9 cellular contexts compared by ENCODE assay signal in the genomic region with DNA sequence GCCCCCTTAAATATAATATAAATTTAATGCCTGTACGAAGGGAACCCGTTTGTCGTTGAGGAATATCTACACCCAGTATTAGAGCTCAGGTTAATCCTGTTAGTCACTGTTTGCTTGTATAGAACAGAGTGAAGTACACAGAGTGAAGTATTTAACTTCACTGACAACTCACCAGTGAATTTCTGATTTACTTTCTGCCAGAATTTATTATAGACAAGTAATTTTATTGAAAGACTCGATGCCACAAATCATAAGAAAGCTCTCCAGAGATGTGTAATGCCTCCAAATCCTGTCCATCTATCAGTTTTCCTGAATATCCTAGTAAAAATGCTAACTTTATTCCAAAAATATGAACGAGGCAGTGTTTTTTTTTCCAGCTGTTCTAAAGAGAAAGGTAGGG. TPM values are rescaled to one million over a fixed set of nuclear protein-coding genes. Genes with fewer than 3 reads are reported as not detected.
DNase-seq lines count a peak whose midpoint lies in the region; ATAC-seq, FAIRE-seq and TF ChIP-seq lines count a peak whose summit lies in the region.
"Had no signal": no experiment of that assay in that cellular context is flagged by ENCODE, and none has a peak within 500 bp of the region (broad histone marks: within the 10 kb centered on the region; RNA-seq: fewer than 3 reads in every experiment).

No MANE protein-coding gene starts in this region.

- in situ Hi-C loops in HepG2 (cut with HindIII; ENCODE audit: extremely low pct_ligation_motif_present, low pct_unique_long_range_greater_than_20kb), result no loop called here

- H4K20me1 ChIP-seq in HepG2 (ENCODE audit: insufficient read depth, low read length), result peaks cover 9% of the 10 kb centered on the region

- peaks cover 53% of the 10 kb centered on the region for H3K79me2 ChIP-seq in HepG2 (ENCODE audit: insufficient read depth, low read length)

- WGBS in HepG2 (ENCODE audit: low lambda C conversion rate), result 34% methylated on average over 5 of the region's 5 CpGs

- H3K9me3 ChIP-seq in HUES48 (ENCODE audit: control insufficient read depth, insufficient read depth, low read length) (no peaks in the 10 kb centered on the region), HepG2 (ENCODE audit: low read length) (no peaks in the 10 kb centered on the region)

- H3K27me3 Mint-ChIP-seq in MCF 10A (ENCODE audit: insufficient read depth, unreplicated experiment), result no peaks in the 10 kb centered on the region

- intact Hi-C loops in MCF 10A (cut with micrococcal nuclease), result loop anchor here (5.0 kb wide), 1 partner anchor 59 kb away; no protein-coding TSS in a partner anchor
- intact Hi-C loops in HepG2 (cut with micrococcal nuclease; ENCODE audit: unreplicated experiment), result loop anchor here (5.0 to 10.0 kb wide), 5 partner anchors 39 to 176 kb away; a partner anchor contains a TSS

- TF ChIP-seq EP300 in HepG2 (IDR thresholded peaks at IDR 0.05; ENCODE audit: low read depth in 2 of 2, low read length in 2 of 2), result no peak
- TF ChIP-seq EP300 in HepG2 (CRISPR knock-in tag; IDR thresholded peaks at IDR 0.05; ENCODE audit: borderline replicate concordance), result no peak

- no peak for DNase-seq in MCF 10A (ENCODE audit: unreplicated experiment)
- DNase-seq in HepG2 (ENCODE audit: low spot score), result no peak
- DNase-seq in substantia nigra (lab: John Stamatoyannopoulos, UW), result no peak
- DNase-seq in OCI-M2 (lab: John Stamatoyannopoulos, UW; ENCODE audit: unreplicated experiment), result no peak
- DNase-seq in NCI-H1436 (lab: John Stamatoyannopoulos, UW), result no peak
- no peak for DNase-seq in LoVo (ENCODE audit: low spot score)
- DNase-seq in left lobe of liver (ENCODE audit: low spot score), result no peak

- no peak for FAIRE-seq in HepG2 (lab: Jason Lieb, UNC)
- FAIRE-seq: H54 had no signal

- no peaks in the 10 kb centered on the region for H3K36me3 ChIP-seq in HUES48 (ENCODE audit: control insufficient read depth, insufficient read depth, low read length)
- H3K36me3 ChIP-seq in HepG2 (replicated peaks in 1 of 2; ENCODE audit: control insufficient read depth in 1 of 2, insufficient read depth in 2 of 2, low read length in 2 of 2), result peaks cover 0 to 1% of the 10 kb centered on the region in 2 experiments; a peak in 1 of 5 replicates

- H3K4me2 ChIP-seq in HepG2 (ENCODE audit: low read depth, low read length), result peak overlapping the region; percentile 90

- H3K27me3 ChIP-seq in HUES48 (ENCODE audit: control insufficient read depth, insufficient read depth, low read length) (no peaks in the 10 kb centered on the region), HepG2 (ENCODE audit: control insufficient read depth in 1 of 2, insufficient read depth in 2 of 2, low read length in 2 of 2) (no peaks in the 10 kb centered on the region)

- no peak overlapping the region for H3K27ac ChIP-seq in HUES48 (ENCODE audit: low read depth, low read length)
- peak overlapping the region; percentile 88 for H3K27ac ChIP-seq in HepG2 (ENCODE audit: extremely low read length, insufficient read depth, low read length)
- H3K27ac ChIP-seq in substantia nigra (ENCODE audit: low read depth, low read length, poor library complexity, severe bottlenecking), result peak overlapping the region; percentile 49

- peak overlapping the region; percentile 84 for H3K4me3 Mint-ChIP-seq in MCF 10A (ENCODE audit: unreplicated experiment)

- no TSS peak for BruUV-seq in MCF 10A (replicated peaks; lab: Mats Ljungman, UMichigan)
- no TSS peak for BruUV-seq in HepG2 (replicated peaks; lab: Mats Ljungman, UMichigan)

- no peak for TF ChIP-seq RAD21 in HepG2 (CRISPR knock-in tag; IDR thresholded peaks at IDR 0.05)

- no peak for TF ChIP-seq POLR2A in HepG2 (IDR thresholded peaks at IDR 0.05; ENCODE audit: insufficient read depth in 1 of 2, low read depth in 2 of 2, low read length in 2 of 2)

- no peak overlapping the region for H2AFZ ChIP-seq in HepG2 (ENCODE audit: low read length)

- H3K4me1 Mint-ChIP-seq in MCF 10A (ENCODE audit: insufficient read depth, unreplicated experiment), result peaks cover 22% of the 10 kb centered on the region

- CTCF ChIA-PET in MCF 10A (lab: Yijun Ruan, JAX), result interaction anchor here (0.5 to 2.2 kb wide), 8 partner anchors 12 to 139 kb away, joined by 3 to 7 read pairs (median 4); no protein-coding TSS in a partner anchor
- CTCF ChIA-PET in HepG2 (lab: Yijun Ruan, JAX; ENCODE audit: low intra/inter-chr PET ratio, low total read pairs), result no interaction called here

- POLR2A ChIA-PET in MCF 10A (lab: Yijun Ruan, JAX) (interaction anchor here (0.9 to 6.0 kb wide), 10 partner anchors 8 to 177 kb away, joined by 3 to 66 read pairs (median 7); no protein-coding TSS in a partner anchor), HepG2 (lab: Yijun Ruan, JAX) (interaction anchor here (1.0 to 2.2 kb wide), 5 partner anchors 46 to 176 kb away, joined by 4 to 14 read pairs (median 8); a partner anchor contains a TSS)

- ATAC-seq in HepG2 (no peak), left lobe of liver (no peak)

- peaks cover 5% of the 10 kb centered on the region for H3K4me1 ChIP-seq in HUES48 (ENCODE audit: control insufficient read depth, insufficient read depth, low read length)
- peaks cover 27% of the 10 kb centered on the region for H3K4me1 ChIP-seq in HepG2 (ENCODE audit: insufficient read depth, low read length)

- H3K36me3 Mint-ChIP-seq in MCF 10A (ENCODE audit: insufficient read depth, unreplicated experiment), result peaks cover 6% of the 10 kb centered on the region

- no peak overlapping the region for H3K9ac ChIP-seq in HUES48 (ENCODE audit: low read depth, low read length)
- H3K9ac ChIP-seq in HepG2 (ENCODE audit: insufficient read depth, low read depth, low read length), result peak overlapping the region; percentile 53; the same call in 1 of the 2 replicates

- H3K9me3 Mint-ChIP-seq in MCF 10A (ENCODE audit: unreplicated experiment), result no peaks in the 10 kb centered on the region

- H3K4me3 ChIP-seq in HUES48 (ENCODE audit: low read depth, low read length) (peak overlapping the region; percentile 94), HepG2 (replicated peaks in 1 of 3; ENCODE audit: insufficient read depth in 1 of 3, low read depth in 2 of 3, low read length in 3 of 3) (peak overlapping the region; percentile 86 to 99 (median 89); a peak in 5 of 6 replicates)

- TF ChIP-seq CTCF in MCF 10A (IDR thresholded peaks at IDR 0.05; ENCODE audit: unreplicated experiment), result no peak
- TF ChIP-seq CTCF in HepG2 (CRISPR knock-in tag; IDR thresholded peaks at IDR 0.05), result no peak

- H3K27ac Mint-ChIP-seq in MCF 10A (ENCODE audit: low read depth, unreplicated experiment), result no peak overlapping the region

TF ChIP-seq in HepG2, 621 proteins besides CTCF, POLR2A, EP300 and RAD21 (continues in another document):
- TF ChIP-seq KDM6A (CRISPR knock-in tag; IDR thresholded peaks at IDR 0.05; ENCODE audit: low read depth) (no peak), HOXA5 (CRISPR knock-in tag; IDR thresholded peaks at IDR 0.05) (no peak), ZBTB42 (CRISPR knock-in tag; IDR thresholded peaks at IDR 0.05) (no peak), SMAD3 (CRISPR knock-in tag; IDR thresholded peaks at IDR 0.05) (no peak), ZNF652 (CRISPR knock-in tag; IDR thresholded peaks at IDR 0.05; ENCODE audit: borderline replicate concordance, low read depth) (no peak), ZFP36 (IDR thresholded peaks at IDR 0.05; ENCODE audit: borderline replicate concordance, low read depth, low read length, partially characterized antibody) (no peak)
- TF ChIP-seq, protein P1, sequence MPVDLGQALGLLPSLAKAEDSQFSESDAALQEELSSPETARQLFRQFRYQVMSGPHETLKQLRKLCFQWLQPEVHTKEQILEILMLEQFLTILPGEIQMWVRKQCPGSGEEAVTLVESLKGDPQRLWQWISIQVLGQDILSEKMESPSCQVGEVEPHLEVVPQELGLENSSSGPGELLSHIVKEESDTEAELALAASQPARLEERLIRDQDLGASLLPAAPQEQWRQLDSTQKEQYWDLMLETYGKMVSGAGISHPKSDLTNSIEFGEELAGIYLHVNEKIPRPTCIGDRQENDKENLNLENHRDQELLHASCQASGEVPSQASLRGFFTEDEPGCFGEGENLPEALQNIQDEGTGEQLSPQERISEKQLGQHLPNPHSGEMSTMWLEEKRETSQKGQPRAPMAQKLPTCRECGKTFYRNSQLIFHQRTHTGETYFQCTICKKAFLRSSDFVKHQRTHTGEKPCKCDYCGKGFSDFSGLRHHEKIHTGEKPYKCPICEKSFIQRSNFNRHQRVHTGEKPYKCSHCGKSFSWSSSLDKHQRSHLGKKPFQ (CRISPR knock-in tag; IDR thresholded peaks at IDR 0.05; ENCODE audit: insufficient replicate concordance), result no peak

RNA-seq across cellular contexts. Expression of a gene that starts 1.6 kb away (rescaled TPM):
- total RNA-seq in MCF 10A (2022), result 5.9 and 7.6 TPM in 2 replicates
- 14.7 and 17.8 TPM in 2 replicates for total RNA-seq in HepG2 (2016; rRNA removed; fragmentation: Illumina TruSeq; extraction: Trizol)
- 9.7 and 12.8 TPM in 2 replicates for total RNA-seq in HepG2 (2016; cell fraction: cytosol; rRNA removed; fragmentation: Illumina TruSeq; extraction: Trizol; ENCODE audit: low read depth)
- total RNA-seq in HepG2 (2016; cell fraction: insoluble cytoplasmic fraction; rRNA removed; fragmentation: Illumina TruSeq; extraction: Trizol), result 15.0 and 17.5 TPM in 2 replicates
- 9.3 and 9.5 TPM in 2 replicates for total RNA-seq in HepG2 (2016; cell fraction: membrane; rRNA removed; fragmentation: Illumina TruSeq; extraction: Trizol)
- total RNA-seq in HepG2 (2016; cell fraction: nucleus; rRNA removed; fragmentation: Illumina TruSeq; extraction: Trizol), result 24.7 and 28.9 TPM in 2 replicates
- 6.8 and 8.7 TPM in 2 replicates for polyA plus RNA-seq in HepG2 (2011; rRNA removed)
- 2.3 and 3.7 TPM in 2 replicates for polyA plus RNA-seq in HepG2 (2011; cell fraction: cytosol; rRNA removed)
- 6.2 and 8.6 TPM in 2 replicates for polyA plus RNA-seq in HepG2 (2011; cell fraction: nucleus; rRNA removed)
- 7.5 and 8.7 TPM in 2 replicates for polyA plus RNA-seq in HepG2 (2012)
- 0.36 and 0.77 TPM in 2 replicates for polyA plus RNA-seq in HepG2 (2016; cell fraction: cytosol; fragmentation: Illumina TruSeq; extraction: Trizol; ENCODE audit: low read depth)
- 13.9 and 14.1 TPM in 2 replicates for polyA plus RNA-seq in HepG2 (2016; cell fraction: insoluble cytoplasmic fraction; fragmentation: Illumina TruSeq; extraction: Trizol; ENCODE audit: low read depth)
- polyA plus RNA-seq in HepG2 (2016; cell fraction: membrane; fragmentation: Illumina TruSeq; extraction: Trizol; ENCODE audit: low read depth), result 1.1 and 1.3 TPM in 2 replicates
- 17.0 and 17.5 TPM in 2 replicates for polyA plus RNA-seq in HepG2 (2016; cell fraction: nucleus; fragmentation: Illumina TruSeq; extraction: Trizol; ENCODE audit: insufficient read depth, low read depth)
- polyA minus RNA-seq in HepG2 (2011; rRNA and poly(A)+ RNA removed; ENCODE audit: low replicate concordance), result 4.9 and 14.7 TPM in 2 replicates
- 6.5 and 6.9 TPM in 2 replicates for polyA minus RNA-seq in HepG2 (2011; cell fraction: cytosol; rRNA and poly(A)+ RNA removed)
- polyA minus RNA-seq in HepG2 (2011; cell fraction: nucleus; rRNA and poly(A)+ RNA removed), result 40.7 and 43.9 TPM in 2 replicates
- total RNA-seq in left lobe of liver, result 11.1 TPM
